Comparison of ENCODE assay signal across 20 cellular contexts in genomic region chr1:56617141-56617540, GRCh38. TPM values are rescaled to one million over a fixed set of nuclear protein-coding genes. Genes with fewer than 3 reads are reported as not detected.
DNase-seq lines count a peak whose midpoint lies in the region; ATAC-seq and TF ChIP-seq lines count a peak whose summit lies in the region.
"Had no signal": no experiment of that assay in that cellular context is flagged by ENCODE, and none has a peak within 500 bp of the region (broad histone marks: within the 10 kb centered on the region; RNA-seq: fewer than 3 reads in every experiment).

No MANE protein-coding gene starts in this region.

- H2AFZ ChIP-seq in fibroblast of lung (ENCODE audit: low read length): no peak overlapping the region

- no peak overlapping the region for H3K27ac ChIP-seq in HEK293 (ENCODE audit: extremely low read depth, low read depth, low read length)
- H3K27ac ChIP-seq in RWPE2 (ENCODE audit: poor library complexity, severe bottlenecking): no peak overlapping the region
- no peak overlapping the region for H3K27ac ChIP-seq in fibroblast of lung (ENCODE audit: insufficient read depth, low read length)
- H3K27ac ChIP-seq: coronary artery, spleen had no signal

- H3K4me2 ChIP-seq in fibroblast of lung (ENCODE audit: extremely low read depth, insufficient read depth, low read length): no peak overlapping the region

- H3K4me1 ChIP-seq in HEK293 (ENCODE audit: control insufficient read depth, insufficient read depth, low read length): no peaks in the 10 kb centered on the region
- H3K4me1 ChIP-seq in RWPE2 (ENCODE audit: insufficient read depth, poor library complexity, severe bottlenecking): peaks cover 5% of the 10 kb centered on the region
- H3K4me1 ChIP-seq in fibroblast of lung (ENCODE audit: control insufficient read depth, extremely low read depth, insufficient read depth, low read length): no peaks in the 10 kb centered on the region
- H3K4me1 ChIP-seq: spleen had no signal

- CTCF ChIA-PET in HEK293 (lab: Yijun Ruan, JAX): no interaction called here

- no peak overlapping the region for H3K9ac ChIP-seq in fibroblast of lung (ENCODE audit: insufficient read depth, low read length)

- H3K36me3 ChIP-seq in HEK293 (ENCODE audit: control insufficient read depth in 2 of 2, insufficient read depth in 1 of 2, low read length in 2 of 2) (no peaks in the 10 kb centered on the region), RWPE2 (ENCODE audit: low read depth) (no peaks in the 10 kb centered on the region), fibroblast of lung (ENCODE audit: control insufficient read depth, insufficient read depth, low read length) (no peaks in the 10 kb centered on the region)
- H3K36me3 ChIP-seq: spleen had no signal

- DNase-seq in RWPE2 (ENCODE audit: low spot score) (no peak), fibroblast of lung (ENCODE audit: low read depth in 2 of 2) (peak; percentile 35 to 71), NCI-H187 treated with DMSO at 0.1 percent for 48 hours (lab: John Stamatoyannopoulos, UW) (no peak), GM03348 (ENCODE audit: low spot score) (no peak)
- DNase-seq: activated CD4-positive, CD25-positive, alpha-beta regulatory T cell treated with anti-CD3 and anti-CD28 coated beads, Interleukin-2, amount 50 U/mL, for 72 hours; activated naive CD4-positive, alpha-beta T cell treated with anti-CD3 and anti-CD28 coated beads, Interleukin-2, amount 50 U/mL, for 16 hours; activated T-cell treated with anti-CD3 and anti-CD28 coated beads, Interleukin-2, amount 50 U/mL, for 72 hours; immature natural killer cell; NCI-H1092 treated with DMSO at 0.1 percent for 48 hours; NCI-H2029 treated with DMSO at 0.1 percent for 48 hours; NCI-H510A treated with DMSO at 0.1 percent for 48 hours; RPMI8226; spleen; stimulated activated CD4-positive, alpha-beta T cell treated with anti-CD3 and anti-CD28 coated beads, Interleukin-4, amount 100 ng/mL, for 24 hours; trophoblast cell had no signal

- ATAC-seq in RWPE2 (ENCODE audit: low read depth) (peak; percentile 93), GM18861 (IDR thresholded peaks at IDR 0.05; ENCODE audit: unreplicated experiment) (no peak), GM21717 (IDR thresholded peaks at IDR 0.05; ENCODE audit: unreplicated experiment) (no peak)
- ATAC-seq: activated T-cell treated with anti-CD3 and anti-CD28 coated beads, Interleukin-2, amount 50 U/mL, for 72 hours had no signal

- TF ChIP-seq CTCF in HEK293 (tag by site-specific recombination; IDR thresholded peaks at IDR 0.05) (no peak), RWPE2 (IDR thresholded peaks at IDR 0.05; ENCODE audit: poor library complexity, severe bottlenecking) (no peak), fibroblast of lung (conservative IDR thresholded peaks at IDR 0.05 in 1 of 2, IDR thresholded peaks at IDR 0.05 in 1 of 2; ENCODE audit: low read depth in 1 of 2, low read length in 2 of 2) (no peak)

- POLR2A ChIA-PET in HEK293 (lab: Yijun Ruan, JAX): no interaction called here

- no peaks in the 10 kb centered on the region for H3K79me2 ChIP-seq in fibroblast of lung (ENCODE audit: control insufficient read depth, insufficient read depth, low read length)

- no peaks in the 10 kb centered on the region for H4K20me1 ChIP-seq in fibroblast of lung (ENCODE audit: control insufficient read depth, extremely low read depth, insufficient read depth, low read length)

- no peaks in the 10 kb centered on the region for H3K9me3 ChIP-seq in HEK293 (ENCODE audit: control insufficient read depth, insufficient read depth, low read depth, low read length)
- no peaks in the 10 kb centered on the region for H3K9me3 ChIP-seq in RWPE2 (ENCODE audit: severe bottlenecking)
- H3K9me3 ChIP-seq in fibroblast of lung (ENCODE audit: control insufficient read depth, insufficient read depth, low read depth, low read length): no peaks in the 10 kb centered on the region

- no peaks in the 10 kb centered on the region for H3K27me3 ChIP-seq in RWPE2 (ENCODE audit: insufficient read depth, poor library complexity, severe bottlenecking)
- H3K27me3 ChIP-seq in fibroblast of lung (ENCODE audit: control insufficient read depth, insufficient read depth, low read length): no peaks in the 10 kb centered on the region

- H3K4me3 ChIP-seq in HEK293 (ENCODE audit: low read depth, low read length): no peak overlapping the region
- no peak overlapping the region for H3K4me3 ChIP-seq in RWPE2 (ENCODE audit: severe bottlenecking)
- H3K4me3 ChIP-seq in fibroblast of lung (replicated peaks in 1 of 4; ENCODE audit: control extremely low read depth in 1 of 4, insufficient read depth in 1 of 4, low read depth in 3 of 4, low read length in 4 of 4): no peak overlapping the region
- H3K4me3 ChIP-seq: coronary artery, spleen had no signal

TF ChIP-seq in HEK293, 187 proteins besides CTCF, POLR2A, EP300 and RAD21 (continues in another document):
- TF ChIP-seq SETDB1 (IDR thresholded peaks at IDR 0.05; ENCODE audit: insufficient read length, low read length): peak; percentile 3
- peak; percentile 18 for TF ChIP-seq KLF1 (tag by site-specific recombination; IDR thresholded peaks at IDR 0.05)
- peak; percentile 47; the same call in 1 of the 2 replicates for TF ChIP-seq ZNF629 (tag by site-specific recombination; IDR thresholded peaks at IDR 0.05)
- TF ChIP-seq KLF17 (tag by site-specific recombination; IDR thresholded peaks at IDR 0.05): peak; percentile 79
- peak; percentile 78; the same call in 1 of the 2 replicates for TF ChIP-seq TRIM28 (IDR thresholded peaks at IDR 0.05; ENCODE audit: borderline replicate concordance, low read length)
- TF ChIP-seq ZEB2 (tag by site-specific recombination; IDR thresholded peaks at IDR 0.05): peak; percentile 14; the same call in 1 of the 2 replicates
- no peak for TF ChIP-seq BCL11B (tag by site-specific recombination; IDR thresholded peaks at IDR 0.05; ENCODE audit: low read depth)
- peak; percentile 53; the same call in 1 of the 2 replicates for TF ChIP-seq ZNF366 (tag by site-specific recombination; conservative IDR thresholded peaks at IDR 0.05)
- TF ChIP-seq ZNF621 (tag by site-specific recombination; IDR thresholded peaks at IDR 0.05): no peak
- TF ChIP-seq TCF7L2 (IDR thresholded peaks at IDR 0.05; ENCODE audit: borderline replicate concordance, low read depth, low read length): no peak
- TF ChIP-seq ZNF335 (tag by site-specific recombination; conservative IDR thresholded peaks at IDR 0.05): peak; percentile 41
- TF ChIP-seq ZBTB21 (tag by site-specific recombination; IDR thresholded peaks at IDR 0.05): no peak
- TF ChIP-seq GLI4 (tag by site-specific recombination; IDR thresholded peaks at IDR 0.05): no peak
- no peak for TF ChIP-seq PRDM2 (tag by site-specific recombination; IDR thresholded peaks at IDR 0.05; ENCODE audit: borderline replicate concordance)

RNA-seq across cellular contexts. Expression of gene PRKAA2, which starts 28.0 kb away (rescaled TPM):
- total RNA-seq in fibroblast of lung: 4.9 and 7.1 TPM in 2 replicates
- polyA plus RNA-seq in fibroblast of lung: 2.9 and 3.1 TPM in 2 replicates
- 1.6 and 1.8 TPM in 2 replicates for polyA plus RNA-seq in fibroblast of lung (2012)
- 0.90 and 1.4 TPM in 2 replicates for polyA minus RNA-seq in fibroblast of lung (ENCODE audit: low replicate concordance)
- total RNA-seq: activated T-cell treated with anti-CD3 and anti-CD28 coated beads, Interleukin-2, amount 50 U/mL, for 72 hours; HT-29 had no signal
- polyA plus RNA-seq: immature natural killer cell had no signal

RNA-seq across cellular contexts. Expression of gene PLPP3, which starts 37.8 kb away (rescaled TPM):
- total RNA-seq in fibroblast of lung: 170 and 343 TPM in 2 replicates
- polyA plus RNA-seq in fibroblast of lung: 185 and 465 TPM in 2 replicates
- 129 and 296 TPM in 2 replicates for polyA plus RNA-seq in fibroblast of lung (2012)
- 284 and 399 TPM in 2 replicates for polyA minus RNA-seq in fibroblast of lung (ENCODE audit: low replicate concordance)
- total RNA-seq: activated T-cell treated with anti-CD3 and anti-CD28 coated beads, Interleukin-2, amount 50 U/mL, for 72 hours had no signal
- polyA plus RNA-seq: immature natural killer cell had no signal

Comparison
In these comparisons a context has a peak if more than half of its experiments do, and no peak if none do; other contexts are left out.
1. DNase-seq: peak in fibroblast of lung (2 of 2); none in RWPE2 (single experiment), NCI-H187 treated with DMSO at 0.1 percent for 48 hours (single experiment) and GM03348 (single experiment).